Comparison of ENCODE assay signal across 1 cellular context in the genomic region with DNA sequence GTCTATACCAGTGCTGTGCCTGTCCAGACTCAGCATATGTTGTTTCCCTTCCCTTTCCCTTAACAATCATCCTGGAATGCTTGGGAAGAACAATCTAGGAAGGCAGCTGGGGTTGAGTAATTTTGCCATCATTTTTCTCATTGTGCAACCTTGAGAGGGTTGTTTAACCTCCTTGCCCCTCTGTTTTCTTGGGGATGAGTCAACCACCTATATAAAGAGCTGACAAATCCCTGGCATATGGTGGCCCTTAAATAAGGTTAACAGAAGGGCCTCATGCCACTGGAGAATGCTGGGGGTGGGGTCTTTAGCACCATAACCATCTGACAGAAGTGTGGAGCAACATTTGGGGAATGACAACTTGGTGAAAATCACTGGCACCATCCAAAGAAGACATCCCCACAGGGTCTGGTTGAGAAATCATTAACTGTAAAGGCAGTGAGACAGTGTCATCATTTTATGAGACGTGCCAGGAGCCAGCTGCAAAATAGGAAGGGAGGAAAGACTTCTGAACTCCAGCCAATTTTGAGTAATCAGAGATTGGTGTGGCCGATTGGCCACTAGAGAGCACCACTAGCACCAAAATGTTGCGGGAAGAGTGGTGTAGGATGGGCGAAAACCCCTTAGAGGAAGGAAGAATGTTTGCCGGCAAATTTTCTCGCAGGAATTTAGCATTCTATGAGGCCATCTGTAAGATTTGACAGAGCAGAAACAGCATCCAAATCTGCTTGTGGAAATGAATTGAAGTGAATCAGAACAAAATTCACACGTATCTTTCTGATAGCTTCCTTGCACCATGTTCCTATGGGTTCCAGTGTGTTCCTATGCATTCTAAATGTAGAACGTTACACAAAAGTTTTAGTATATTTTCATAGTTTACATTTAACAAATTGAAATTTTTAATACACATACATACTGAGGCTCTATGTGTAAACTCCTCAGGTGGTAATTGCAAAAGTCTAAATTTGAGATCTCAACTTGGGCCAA.
TF ChIP-seq lines count a peak whose summit lies in the region.

No MANE protein-coding gene starts in this region.

TF ChIP-seq in K562, 482 proteins besides CTCF, POLR2A, EP300 and RAD21 (continued from another document):
- no peak for TF ChIP-seq GABPB2 (CRISPR knock-in tag; conservative IDR thresholded peaks at IDR 0.05)
